8 cellular contexts compared by ENCODE assay signal in genomic region chr17:1710807-1711553, GRCh38. TPM values are rescaled to one million over a fixed set of nuclear protein-coding genes. Genes with fewer than 3 reads are reported as not detected.
DNase-seq lines count a peak whose midpoint lies in the region; ATAC-seq, FAIRE-seq and TF ChIP-seq lines count a peak whose summit lies in the region.

No MANE protein-coding gene starts in this region.

- H3K36me3 ChIP-seq in hepatocyte (replicated peaks; ENCODE audit: insufficient read depth, low read depth) = no peaks in the 10 kb centered on the region
- peaks cover 39% of the 10 kb centered on the region for H3K36me3 ChIP-seq in skeletal muscle satellite cell (ENCODE audit: insufficient read depth, low read length)

- H3K27ac Mint-ChIP-seq in activated T-helper 1 cell treated with anti-CD3 and anti-CD28 coated beads, Interleukin-12 subunit alpha, Interleukin-12 subunit beta, Interleukin-2, Interleukin-4 antibody, amounts not matched to agents 30 ng/mL and 10 ng/mL and 1 ng/mL, durations not matched to agents 14 hours and 24 hours and 36 hours = no peak overlapping the region

- H4K20me1 ChIP-seq in hepatocyte (ENCODE audit: insufficient read depth, poor library complexity, severe bottlenecking) = peaks cover 38% of the 10 kb centered on the region

- no peaks in the 10 kb centered on the region for H3K27me3 ChIP-seq in hepatocyte
- H3K27me3 ChIP-seq in skeletal muscle satellite cell (ENCODE audit: control insufficient read depth, insufficient read depth, low read length) = no peaks in the 10 kb centered on the region

- peak overlapping the region; percentile 64 for H3K4me3 Mint-ChIP-seq in activated T-helper 1 cell treated with anti-CD3 and anti-CD28 coated beads, Interleukin-12 subunit alpha, Interleukin-12 subunit beta, Interleukin-2, Interleukin-4 antibody, amounts not matched to agents 30 ng/mL and 10 ng/mL and 1 ng/mL, durations not matched to agents 14 hours and 24 hours and 36 hours

- peak overlapping the region; percentile 80 for H3K9ac ChIP-seq in skeletal muscle satellite cell (ENCODE audit: low read depth, low read length)

- no peaks in the 10 kb centered on the region for H3K9me2 ChIP-seq in hepatocyte (replicated peaks; ENCODE audit: insufficient read depth)

- no peak for FAIRE-seq in H54 (lab: Jason Lieb, UNC)

- no peak for TF ChIP-seq CTCF in hepatocyte (IDR thresholded peaks at IDR 0.05; ENCODE audit: poor library complexity)

- peaks cover 14% of the 10 kb centered on the region for H3K4me1 Mint-ChIP-seq in activated T-helper 1 cell treated with anti-CD3 and anti-CD28 coated beads, Interleukin-12 subunit alpha, Interleukin-12 subunit beta, Interleukin-2, Interleukin-4 antibody, amounts not matched to agents 30 ng/mL and 10 ng/mL and 1 ng/mL, durations not matched to agents 14 hours and 24 hours and 36 hours (ENCODE audit: low read depth)

- H3K27me3 Mint-ChIP-seq in activated T-helper 1 cell treated with anti-CD3 and anti-CD28 coated beads, Interleukin-12 subunit alpha, Interleukin-12 subunit beta, Interleukin-2, Interleukin-4 antibody, amounts not matched to agents 30 ng/mL and 10 ng/mL and 1 ng/mL, durations not matched to agents 14 hours and 24 hours and 36 hours (ENCODE audit: insufficient read depth) = peaks cover 14% of the 10 kb centered on the region

- WGBS in hepatocyte (ENCODE audit: low lambda C conversion rate, missing lambda C conversion rate) = 32% methylated on average over 6 of the region's 14 CpGs

- H3K79me2 ChIP-seq in hepatocyte = peaks cover 27% of the 10 kb centered on the region

- ATAC-seq in HG03521 (IDR thresholded peaks at IDR 0.05; ENCODE audit: unreplicated experiment) = no peak

- no peak for DNase-seq in H54 (ENCODE audit: insufficient read length, low spot score)
- no peak for DNase-seq in activated T-helper 1 cell treated with anti-CD3 and anti-CD28 coated beads, Interleukin-12 subunit alpha, Interleukin-12 subunit beta, Interleukin-2, Interleukin-4 antibody, amounts not matched to agents 30 ng/mL and 10 ng/mL and 1 ng/mL, durations not matched to agents 14 hours and 24 hours and 36 hours (ENCODE audit: low spot score)
- peak; percentile 32 for DNase-seq in hepatocyte (ENCODE audit: low spot score)
- DNase-seq in NCI-H2196 treated with DMSO at 0.1 percent for 48 hours (lab: John Stamatoyannopoulos, UW; ENCODE audit: unreplicated experiment) = no peak
- DNase-seq in AG08395 (ENCODE audit: low spot score) = no peak
- DNase-seq in NCI-H2227 treated with DMSO at 0.1 percent for 48 hours (lab: John Stamatoyannopoulos, UW) = no peak

- intact Hi-C loops in activated T-helper 1 cell treated with anti-CD3 and anti-CD28 coated beads, Interleukin-12 subunit alpha, Interleukin-12 subunit beta, Interleukin-2, Interleukin-4 antibody, amounts not matched to agents 30 ng/mL and 10 ng/mL and 1 ng/mL, durations not matched to agents 14 hours and 24 hours and 36 hours (cut with micrococcal nuclease) = no loop called here

- H3K4me2 ChIP-seq in hepatocyte = peak overlapping the region; percentile 90
- H3K4me2 ChIP-seq in skeletal muscle satellite cell (ENCODE audit: low read length) = peak overlapping the region; percentile 99

- TF ChIP-seq POLR2A in H54 (IDR thresholded peaks at IDR 0.05; ENCODE audit: low read depth, low read length) = 0 out of 2 replicates have a peak, but pooled peaks have one; percentile 20

- no peak overlapping the region for H2AFZ ChIP-seq in hepatocyte

- no peaks in the 10 kb centered on the region for H3K9me3 Mint-ChIP-seq in activated T-helper 1 cell treated with anti-CD3 and anti-CD28 coated beads, Interleukin-12 subunit alpha, Interleukin-12 subunit beta, Interleukin-2, Interleukin-4 antibody, amounts not matched to agents 30 ng/mL and 10 ng/mL and 1 ng/mL, durations not matched to agents 14 hours and 24 hours and 36 hours

- peaks cover 19% of the 10 kb centered on the region for H3K36me3 Mint-ChIP-seq in activated T-helper 1 cell treated with anti-CD3 and anti-CD28 coated beads, Interleukin-12 subunit alpha, Interleukin-12 subunit beta, Interleukin-2, Interleukin-4 antibody, amounts not matched to agents 30 ng/mL and 10 ng/mL and 1 ng/mL, durations not matched to agents 14 hours and 24 hours and 36 hours (ENCODE audit: low read depth)

- peaks cover 26% of the 10 kb centered on the region for H3K4me1 ChIP-seq in hepatocyte (ENCODE audit: insufficient read depth)
- peaks cover 39% of the 10 kb centered on the region for H3K4me1 ChIP-seq in skeletal muscle satellite cell (ENCODE audit: control insufficient read depth, insufficient read depth, low read length)

- H3K9me3 ChIP-seq in hepatocyte (ENCODE audit: low read depth) = no peaks in the 10 kb centered on the region
- H3K9me3 ChIP-seq in skeletal muscle satellite cell (replicated peaks; ENCODE audit: low read length) = no peaks in the 10 kb centered on the region

- H3K27ac ChIP-seq in hepatocyte = peak overlapping the region; percentile 65

- H3K4me3 ChIP-seq in hepatocyte (peak overlapping the region; percentile 83), skeletal muscle satellite cell (ENCODE audit: low read length) (peak overlapping the region; percentile 74)

RNA-seq across cellular contexts. Expression of gene TLCD2, which starts 0.8 kb away (rescaled TPM):
- 0.12 and 0.13 TPM in 2 replicates for total RNA-seq in activated T-helper 1 cell treated with anti-CD3 and anti-CD28 coated beads, Interleukin-12 subunit alpha, Interleukin-12 subunit beta, Interleukin-2, Interleukin-4 antibody, amounts not matched to agents 30 ng/mL and 10 ng/mL and 1 ng/mL, durations not matched to agents 14 hours and 24 hours and 36 hours
- total RNA-seq in hepatocyte = 4.5 and 4.9 TPM in 2 replicates
- 2.0 and 3.0 TPM in 2 replicates for polyA plus RNA-seq in hepatocyte
- total RNA-seq in skeletal muscle satellite cell (2012; rRNA removed) = 0.51 and 0.66 TPM in 2 replicates

RNA-seq across cellular contexts. Expression of gene WDR81, which starts 13.5 kb away (rescaled TPM):
- 21.6 and 21.9 TPM in 2 replicates for total RNA-seq in activated T-helper 1 cell treated with anti-CD3 and anti-CD28 coated beads, Interleukin-12 subunit alpha, Interleukin-12 subunit beta, Interleukin-2, Interleukin-4 antibody, amounts not matched to agents 30 ng/mL and 10 ng/mL and 1 ng/mL, durations not matched to agents 14 hours and 24 hours and 36 hours
- 16.9 and 24.4 TPM in 2 replicates for total RNA-seq in hepatocyte
- polyA plus RNA-seq in hepatocyte = 24.0 and 27.6 TPM in 2 replicates
- 28.4 and 35.2 TPM in 2 replicates for total RNA-seq in skeletal muscle satellite cell (2012; rRNA removed)

RNA-seq across cellular contexts. Expression of gene PRPF8, which starts 26.3 kb away (rescaled TPM):
- total RNA-seq in activated T-helper 1 cell treated with anti-CD3 and anti-CD28 coated beads, Interleukin-12 subunit alpha, Interleukin-12 subunit beta, Interleukin-2, Interleukin-4 antibody, amounts not matched to agents 30 ng/mL and 10 ng/mL and 1 ng/mL, durations not matched to agents 14 hours and 24 hours and 36 hours = 405 and 410 TPM in 2 replicates
- 100 and 107 TPM in 2 replicates for total RNA-seq in hepatocyte
- polyA plus RNA-seq in hepatocyte = 119 and 125 TPM in 2 replicates
- total RNA-seq in skeletal muscle satellite cell (2012; rRNA removed) = 93.5 and 107 TPM in 2 replicates

RNA-seq across cellular contexts. Expression of gene SERPINF2, which starts 31.7 kb away (rescaled TPM):
- 0.12 and 0.41 TPM in 2 replicates for total RNA-seq in activated T-helper 1 cell treated with anti-CD3 and anti-CD28 coated beads, Interleukin-12 subunit alpha, Interleukin-12 subunit beta, Interleukin-2, Interleukin-4 antibody, amounts not matched to agents 30 ng/mL and 10 ng/mL and 1 ng/mL, durations not matched to agents 14 hours and 24 hours and 36 hours
- total RNA-seq in hepatocyte = 127 and 140 TPM in 2 replicates
- 127 and 164 TPM in 2 replicates for polyA plus RNA-seq in hepatocyte
- total RNA-seq in skeletal muscle satellite cell (2012; rRNA removed) = not detected in 2 replicates

RNA-seq across cellular contexts. Expression of gene SERPINF1, which starts 50.9 kb away (rescaled TPM):
- not detected in 2 replicates for total RNA-seq in activated T-helper 1 cell treated with anti-CD3 and anti-CD28 coated beads, Interleukin-12 subunit alpha, Interleukin-12 subunit beta, Interleukin-2, Interleukin-4 antibody, amounts not matched to agents 30 ng/mL and 10 ng/mL and 1 ng/mL, durations not matched to agents 14 hours and 24 hours and 36 hours
- 1,201 and 1,404 TPM in 2 replicates for total RNA-seq in hepatocyte
- polyA plus RNA-seq in hepatocyte = 739 and 774 TPM in 2 replicates
- 48.2 and 205 TPM in 2 replicates for total RNA-seq in skeletal muscle satellite cell (2012; rRNA removed)
